7 cellular contexts compared by ENCODE assay signal in the genomic region with DNA sequence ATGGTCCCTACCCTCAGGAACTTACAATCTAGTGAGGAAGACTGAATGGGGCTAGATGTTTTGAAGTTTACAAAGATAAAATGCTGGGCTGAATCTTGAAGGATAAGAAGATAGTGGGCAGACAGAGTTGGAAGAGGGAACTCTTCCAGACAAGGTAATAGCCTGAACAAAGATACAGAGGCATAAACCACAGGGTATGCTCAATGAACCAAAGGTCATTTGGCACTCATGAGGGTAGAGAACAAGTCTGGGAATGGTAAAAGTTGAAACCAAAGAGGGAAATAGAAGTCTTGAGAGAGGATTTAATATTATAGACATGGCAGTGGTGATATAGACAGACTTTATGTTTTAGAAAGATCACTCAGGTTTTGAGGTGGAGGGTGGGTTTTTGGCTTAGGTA.
"Had no signal": no experiment of that assay in that cellular context is flagged by ENCODE, and none has a peak within 500 bp of the region (broad histone marks: within the 10 kb centered on the region; RNA-seq: fewer than 3 reads in every experiment).

No MANE protein-coding gene starts in this region.

- H3K36me3 ChIP-seq: HAP-1 had no signal

- H3K4me3 ChIP-seq: GM23248, HAP-1 had no signal

- DNase-seq: GM23248, GOT3, H7, HFFc6 had no signal

- FAIRE-seq: HTR-8/SVneo had no signal

- ATAC-seq: HCT116 had no signal

- H3K27ac ChIP-seq: GM23248 had no signal

- H3K9ac ChIP-seq: GM23248 had no signal

- H3K4me1 ChIP-seq: HAP-1 had no signal

- H2AFZ ChIP-seq: GM23248 had no signal
